ENCODE assay signal across 9 cellular contexts in the genomic region with DNA sequence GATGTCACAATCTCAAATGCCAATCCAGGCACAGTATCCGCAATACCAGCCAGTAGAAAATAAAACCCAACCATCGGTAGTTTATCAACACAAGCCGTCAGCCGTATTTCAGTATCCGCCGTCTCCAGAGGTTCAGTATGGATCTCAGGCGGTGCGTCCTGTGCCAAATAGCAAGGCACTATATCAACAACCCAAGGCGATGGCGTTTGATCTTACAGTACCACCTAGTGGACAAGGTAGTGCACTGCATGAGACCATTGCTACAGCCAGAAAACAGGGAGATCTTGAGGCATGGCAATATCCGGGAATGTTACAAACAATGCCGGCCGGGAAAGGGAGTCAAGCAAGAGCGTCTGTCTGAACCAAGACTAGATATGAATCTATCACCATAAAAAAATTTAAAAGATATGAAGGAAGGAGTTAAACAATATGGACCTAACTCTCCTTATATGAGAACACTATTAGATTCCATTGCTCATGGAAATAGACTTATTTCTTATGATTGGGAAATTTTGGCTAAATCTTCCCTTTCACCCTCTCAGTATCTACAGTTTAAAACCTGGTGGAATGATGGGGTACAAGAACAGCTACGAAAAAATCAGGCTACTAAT. TPM values are rescaled to one million over a fixed set of nuclear protein-coding genes. Genes with fewer than 3 reads are reported as not detected.
A peak's percentile ranks its signal among the peaks of the same experiment; 100 is the strongest.
DNase-seq lines count a peak whose midpoint lies in the region; ATAC-seq and TF ChIP-seq lines count a peak whose summit lies in the region.
"Not testable (repeated sequence)": the region's sequence is repeated elsewhere in the genome, so short reads cannot be mapped to it uniquely, and the experiment has no call there.
"Had no signal": no experiment of that assay in that cellular context is flagged by ENCODE, and none has a peak within 500 bp of the region (broad histone marks: within the 10 kb centered on the region; RNA-seq: fewer than 3 reads in every experiment).

No MANE protein-coding gene starts in this region.

- H3K4me3 Mint-ChIP-seq in GM23338, natural killer cell: not testable (repeated sequence)

- peaks cover 20% of the 10 kb centered on the region; the same call in 2 of the 3 replicates for H3K4me1 Mint-ChIP-seq in GM23338
- H3K4me1 Mint-ChIP-seq in natural killer cell: not testable (repeated sequence)

- H4K20me1 ChIP-seq in GM23338 (replicated peaks; ENCODE audit: insufficient read depth): not testable (repeated sequence)

- intact Hi-C loops in ascending aorta (cut with DNase I); natural killer cell (cut with micrococcal nuclease): not testable (repeated sequence)

- not testable (repeated sequence) for H3K79me2 ChIP-seq in GM23338 (replicated peaks; ENCODE audit: insufficient read depth)

- not testable (repeated sequence) for H3K9me3 Mint-ChIP-seq in GM23338, natural killer cell

- DNase-seq in BE2C: peak; percentile 32
- peak; percentile 68 for DNase-seq in GM23338 (ENCODE audit: low spot score)
- peak; percentile 49 for DNase-seq in NCI-H2196 (lab: John Stamatoyannopoulos, UW; ENCODE audit: unreplicated experiment)
- DNase-seq in ascending aorta (ENCODE audit: low spot score in 2 of 2): peak in 1 of 2 donors; percentile 71
- peak; percentile 36 for DNase-seq in glomerular endothelial cell (ENCODE audit: extremely low read depth, low read depth, low spot score)
- DNase-seq in natural killer cell: not testable (repeated sequence)
- DNase-seq in stimulated activated CD4-positive, alpha-beta T cell treated with anti-CD3 and anti-CD28 coated beads, TNF-alpha, amount 100 ng/mL, for 24 hours (ENCODE audit: low read depth in 3 of 3): peak; percentile 14 to 22 (median 16)

- not testable (repeated sequence) for H3K9me3 ChIP-seq in BE2C, ascending aorta

- not testable (repeated sequence) for H2AFZ ChIP-seq in GM23338

- not testable (repeated sequence) for H3K4me3 ChIP-seq in BE2C (ENCODE audit: low read depth, low read length); GM23338; WI38 (ENCODE audit: low read depth, low read length); ascending aorta

- not testable (repeated sequence) for H3K27ac Mint-ChIP-seq in GM23338, natural killer cell

- not testable (repeated sequence) for H3K27me3 ChIP-seq in BE2C; GM23338 (ENCODE audit: insufficient read depth); ascending aorta

- H3K36me3 ChIP-seq in BE2C; GM23338 (ENCODE audit: insufficient read depth); ascending aorta: not testable (repeated sequence)

- H3K27me3 Mint-ChIP-seq in GM23338 (ENCODE audit: insufficient read depth, low read depth, poor library complexity): not testable (repeated sequence)
- H3K27me3 Mint-ChIP-seq in natural killer cell (ENCODE audit: low read depth in 2 of 2): peaks cover 4 to 31% of the 10 kb centered on the region in 2 donors

- not testable (repeated sequence) for H3K27ac ChIP-seq in GM23338 (ENCODE audit: low read depth); ascending aorta

- H3K4me2 ChIP-seq in GM23338: not testable (repeated sequence)

- not testable (repeated sequence) for ATAC-seq in GM23338
- peak in 1 of 3 donors; percentile 67 for ATAC-seq in natural killer cell

- not testable (repeated sequence) for H3K9me2 ChIP-seq in GM23338 (ENCODE audit: insufficient read depth)

- not testable (repeated sequence) for H3K4me1 ChIP-seq in BE2C; GM23338 (ENCODE audit: insufficient read depth); ascending aorta

- H3K36me3 Mint-ChIP-seq in GM23338 (ENCODE audit: low read depth); natural killer cell: not testable (repeated sequence)

- TF ChIP-seq CTCF in BE2C (IDR thresholded peaks at IDR 0.05; ENCODE audit: low read depth, low read length) (peak; percentile 55), GM23338 (conservative IDR thresholded peaks at IDR 0.05; ENCODE audit: low read depth in 2 of 2) (peak; percentile 57 to 74), WI38 (IDR thresholded peaks at IDR 0.05; ENCODE audit: low read depth, low read length) (peak; percentile 67), ascending aorta (IDR thresholded peaks at IDR 0.05) (peak; percentile 27 to 83 (median 69)), natural killer cell (IDR thresholded peaks at IDR 0.05) (peak; percentile 42)

- not testable (repeated sequence) for H3F3A ChIP-seq in GM23338 (replicated peaks; ENCODE audit: low read depth)

RNA-seq across cellular contexts. Expression of a gene that starts 46.6 kb away (rescaled TPM):
- polyA plus RNA-seq in BE2C (2012; ENCODE audit: insufficient read depth, insufficient read length, low read depth): 0.32 TPM
- total RNA-seq in GM23338 (2014; rRNA removed; shearing (Covaris generic)): not detected in 2 replicates
- 0.10 and 0.12 TPM in 2 replicates for polyA plus RNA-seq in GM23338 (2016; fragmentation: Nextera tagmentation; extraction: Ambion mirVana)
- total RNA-seq in ascending aorta (not detected), glomerular endothelial cell (not detected in 2 replicates), natural killer cell (not detected)
- total RNA-seq: frontal cortex had no signal
